In the genomic region with DNA sequence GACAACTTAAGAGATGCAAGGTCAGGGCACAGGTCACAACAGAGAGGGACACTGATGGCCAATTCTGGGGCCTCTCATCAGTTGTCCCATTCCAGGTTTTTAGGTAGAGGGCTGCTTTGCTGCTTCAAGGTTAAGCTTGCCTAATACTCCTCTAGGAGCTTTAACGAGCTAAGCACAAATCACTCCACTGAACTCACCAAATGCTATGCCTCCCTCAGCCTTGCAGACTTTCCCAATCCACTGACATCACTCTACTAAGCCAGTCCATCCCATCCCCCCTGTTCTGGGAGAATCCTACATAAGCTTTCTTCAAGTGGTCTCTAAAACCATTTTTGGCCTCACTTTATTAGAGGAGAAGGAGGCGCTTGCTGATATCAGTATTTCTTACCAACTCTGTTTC, we compare ENCODE assay signal across 18 cellular contexts.
"Had no signal": no experiment of that assay in that cellular context is flagged by ENCODE, and none has a peak within 500 bp of the region (broad histone marks: within the 10 kb centered on the region; RNA-seq: fewer than 3 reads in every experiment).

No MANE protein-coding gene starts in this region.

- H3K36me3 ChIP-seq: cardiac muscle cell, colonic mucosa, heart left ventricle, tibial nerve, vagina had no signal

- H3K9me3 ChIP-seq: colonic mucosa, heart left ventricle, mucosa of descending colon, tibial nerve, vagina had no signal

- ATAC-seq: activated T-helper 17 cell treated with anti-CD3 and anti-CD28 coated beads, Interleukin-2, amount 50 U/mL, for 72 hours; esophagus mucosa; heart left ventricle; mucosa of descending colon; natural killer cell had no signal

- H3K27ac ChIP-seq: cardiac muscle cell, colonic mucosa, heart left ventricle, skin epidermis, tibial nerve, vagina had no signal

- H3K9me3 Mint-ChIP-seq: activated T-helper 17 cell treated with anti-CD3 and anti-CD28 coated beads, Interleukin-2, amount 50 U/mL, for 72 hours; natural killer cell; T-helper 2 cell treated with Interferon-gamma antibody and Interleukin-4, amounts not matched to agents 5 μg/mL and 100 μg/mL, for 36 hours had no signal

- H3K36me3 Mint-ChIP-seq: natural killer cell had no signal

- H3K4me3 ChIP-seq: cardiac muscle cell, colonic mucosa, heart left ventricle, lung, mucosa of descending colon, skin epidermis, tibial nerve, vagina had no signal

- H3K4me1 ChIP-seq: colonic mucosa, heart left ventricle, tibial nerve, vagina had no signal

- DNase-seq: activated naive CD4-positive, alpha-beta T cell treated with Interleukin-2 at 50 U/mL for 16 hours; activated T-cell treated with anti-CD3 and anti-CD28 coated beads for 4 hours; colonic mucosa; heart left ventricle; mucosa of descending colon; natural killer cell; nucleus accumbens; stimulated activated CD4-positive, alpha-beta T cell treated with anti-CD3 and anti-CD28 coated beads, Interleukin-4, amount 100 ng/mL, for 24 hours; stimulated activated naive CD4-positive, alpha-beta T cell treated with Interleukin-2 at 50 U/mL for 16 hours; substantia nigra had no signal

- H3K27me3 ChIP-seq: cardiac muscle cell, colonic mucosa, heart left ventricle, tibial nerve, vagina had no signal

- H3K27ac Mint-ChIP-seq: activated T-helper 17 cell treated with anti-CD3 and anti-CD28 coated beads, Interleukin-2, amount 50 U/mL, for 72 hours; natural killer cell; T-helper 2 cell treated with Interferon-gamma antibody and Interleukin-4, amounts not matched to agents 5 μg/mL and 100 μg/mL, for 36 hours had no signal
